19 cellular contexts compared by ENCODE assay signal in genomic region chr1:225500589-225501192, GRCh38.
"Had no signal": no experiment of that assay in that cellular context is flagged by ENCODE, and none has a peak within 500 bp of the region (broad histone marks: within the 10 kb centered on the region; RNA-seq: fewer than 3 reads in every experiment).

No MANE protein-coding gene starts in this region.

- DNase-seq: activated CD4-positive, alpha-beta T cell treated with anti-CD3 and anti-CD28 coated beads, Interleukin-2, amount 50 U/mL, for 1 hour; activated CD8-positive, alpha-beta memory T cell treated with anti-CD3 and anti-CD28 coated beads, Interleukin-2, amount 50 U/mL, for 4 hours; activated effector memory CD4-positive, alpha-beta T cell treated with Interleukin-2 at 50 U/mL for 16 hours; activated T-cell treated with anti-CD3 and anti-CD28 coated beads, Interleukin-2, amount 50 U/mL, for 4 hours; dermis blood vessel endothelial cell; effector memory CD8-positive, alpha-beta T cell; left lung; naive B cell; ovary; spleen; stimulated activated CD8-positive, alpha-beta memory T cell treated with anti-CD3 and anti-CD28 coated beads, Interleukin-4, amount 100 ng/mL, for 48 hours; stimulated activated naive CD4-positive, alpha-beta T cell; T1000; thyroid gland had no signal

- H3K27ac Mint-ChIP-seq: activated naive CD4-positive, alpha-beta T cell treated with anti-CD3 and anti-CD28 coated beads, Interleukin-2, amount 50 U/mL, for 24 hours; effector memory CD8-positive, alpha-beta T cell; naive B cell had no signal

- H3K36me3 ChIP-seq: left lung, ovary, spleen, thyroid gland had no signal

- H3K27me3 Mint-ChIP-seq: activated naive CD4-positive, alpha-beta T cell treated with anti-CD3 and anti-CD28 coated beads, Interleukin-2, amount 50 U/mL, for 24 hours; naive B cell had no signal

- H3K4me1 Mint-ChIP-seq: neural crest cell had no signal

- H3K4me1 ChIP-seq: left lung, spleen had no signal

- H3K9me3 ChIP-seq: left lung, ovary, spleen, thyroid gland had no signal

- H3K27ac ChIP-seq: left lung, ovary, spleen, thyroid gland had no signal

- H3K4me3 Mint-ChIP-seq: activated naive CD4-positive, alpha-beta T cell treated with anti-CD3 and anti-CD28 coated beads, Interleukin-2, amount 50 U/mL, for 24 hours; activated T-cell treated with anti-CD3 and anti-CD28 coated beads, Interleukin-2, amount 50 U/mL, for 4 hours; effector memory CD8-positive, alpha-beta T cell; naive B cell; neural crest cell had no signal

- H3K27me3 ChIP-seq: left lung, ovary, spleen, thyroid gland had no signal

- FAIRE-seq: keratinocyte had no signal

- H3K9me3 Mint-ChIP-seq: activated naive CD4-positive, alpha-beta T cell treated with anti-CD3 and anti-CD28 coated beads, Interleukin-2, amount 50 U/mL, for 24 hours; activated T-cell treated with anti-CD3 and anti-CD28 coated beads, Interleukin-2, amount 50 U/mL, for 4 hours; effector memory CD8-positive, alpha-beta T cell; naive B cell; neural crest cell had no signal

- H3K36me3 Mint-ChIP-seq: activated naive CD4-positive, alpha-beta T cell treated with anti-CD3 and anti-CD28 coated beads, Interleukin-2, amount 50 U/mL, for 24 hours had no signal

- ATAC-seq: activated CD4-positive, CD25-positive, alpha-beta regulatory T cell treated with anti-CD3 and anti-CD28 coated beads, Interleukin-2, amount 50 U/mL, for 24 hours; activated T-cell treated with anti-CD3 and anti-CD28 coated beads, Interleukin-2, amount 50 U/mL, for 4 hours; effector memory CD8-positive, alpha-beta T cell; left lung; sciatic nerve had no signal

- H3K4me3 ChIP-seq: left lung, ovary, spleen, thyroid gland had no signal
